In the genomic region with DNA sequence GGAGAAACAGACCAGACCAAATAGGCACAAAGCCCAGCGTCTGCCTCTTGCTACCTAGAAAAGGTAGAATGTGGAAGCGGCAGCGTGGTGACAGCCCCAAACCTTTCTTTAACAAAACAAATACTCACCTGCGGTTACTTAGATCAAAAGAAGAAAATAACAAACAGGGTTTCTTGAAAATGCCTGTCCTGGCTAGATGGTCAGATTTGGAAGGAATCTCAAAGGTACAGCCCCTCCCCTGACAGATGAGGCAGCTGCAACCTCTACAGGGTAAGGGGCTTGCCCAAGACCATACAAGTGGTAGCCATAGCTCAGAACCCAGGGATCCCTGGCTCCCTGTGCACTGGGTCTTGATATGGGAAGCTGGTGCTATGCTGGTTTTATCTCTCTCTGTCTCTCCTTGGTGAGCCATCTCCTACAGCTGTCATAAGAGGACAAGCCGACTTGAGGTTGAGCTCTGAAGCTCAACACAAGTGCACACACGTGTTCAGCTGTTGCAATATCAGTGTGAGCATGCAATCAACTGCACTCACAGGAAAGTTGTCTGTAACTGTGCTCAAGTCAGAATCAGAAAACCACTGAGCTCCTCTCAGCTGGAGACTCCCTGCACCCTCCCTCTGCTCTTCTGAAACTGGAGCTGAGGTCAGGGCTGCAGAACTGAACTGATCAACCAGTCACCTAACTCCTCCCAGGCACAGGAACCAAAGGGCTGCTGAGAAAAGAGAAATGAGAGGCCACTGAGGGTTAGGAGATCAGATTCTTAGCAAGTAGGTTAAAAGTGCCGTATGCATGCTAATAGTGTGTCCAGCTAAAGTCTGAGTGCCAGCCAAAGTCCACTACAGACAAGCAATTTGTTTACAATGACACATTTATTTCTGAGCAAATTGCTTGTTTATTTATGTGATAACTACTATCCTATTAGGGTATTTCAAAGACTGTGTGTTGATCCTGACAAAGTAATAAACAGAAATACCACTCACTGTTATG, we compare ENCODE assay signal across 1 cellular context.
TF ChIP-seq lines count a peak whose summit lies in the region.

No MANE protein-coding gene starts in this region.

TF ChIP-seq in K562, 482 proteins besides CTCF, POLR2A, EP300 and RAD21 (continued from another document and continues in another):
- TF ChIP-seq HMGN3 (IDR thresholded peaks at IDR 0.05; ENCODE audit: borderline replicate concordance, extremely low read depth, insufficient read length, low read depth, low read length) = no peak
- TF ChIP-seq, protein P1, sequence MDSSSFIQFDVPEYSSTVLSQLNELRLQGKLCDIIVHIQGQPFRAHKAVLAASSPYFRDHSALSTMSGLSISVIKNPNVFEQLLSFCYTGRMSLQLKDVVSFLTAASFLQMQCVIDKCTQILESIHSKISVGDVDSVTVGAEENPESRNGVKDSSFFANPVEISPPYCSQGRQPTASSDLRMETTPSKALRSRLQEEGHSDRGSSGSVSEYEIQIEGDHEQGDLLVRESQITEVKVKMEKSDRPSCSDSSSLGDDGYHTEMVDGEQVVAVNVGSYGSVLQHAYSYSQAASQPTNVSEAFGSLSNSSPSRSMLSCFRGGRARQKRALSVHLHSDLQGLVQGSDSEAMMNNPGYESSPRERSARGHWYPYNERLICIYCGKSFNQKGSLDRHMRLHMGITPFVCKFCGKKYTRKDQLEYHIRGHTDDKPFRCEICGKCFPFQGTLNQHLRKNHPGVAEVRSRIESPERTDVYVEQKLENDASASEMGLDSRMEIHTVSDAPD (CRISPR knock-in tag; IDR thresholded peaks at IDR 0.05) = no peak
- TF ChIP-seq CBFA2T3 (IDR thresholded peaks at IDR 0.05) = 0 out of 2 replicates have a peak, but pooled peaks have one; percentile 21
- TF ChIP-seq NR2C2 (CRISPR knock-in tag; IDR thresholded peaks at IDR 0.05) = no peak
- peak; percentile 42; the same call in 1 of the 2 replicates for TF ChIP-seq NR2C2 (tag; IDR thresholded peaks at IDR 0.05)
- TF ChIP-seq TGIF2 (CRISPR knock-in tag; IDR thresholded peaks at IDR 0.05) = no peak
- TF ChIP-seq, protein P2, sequence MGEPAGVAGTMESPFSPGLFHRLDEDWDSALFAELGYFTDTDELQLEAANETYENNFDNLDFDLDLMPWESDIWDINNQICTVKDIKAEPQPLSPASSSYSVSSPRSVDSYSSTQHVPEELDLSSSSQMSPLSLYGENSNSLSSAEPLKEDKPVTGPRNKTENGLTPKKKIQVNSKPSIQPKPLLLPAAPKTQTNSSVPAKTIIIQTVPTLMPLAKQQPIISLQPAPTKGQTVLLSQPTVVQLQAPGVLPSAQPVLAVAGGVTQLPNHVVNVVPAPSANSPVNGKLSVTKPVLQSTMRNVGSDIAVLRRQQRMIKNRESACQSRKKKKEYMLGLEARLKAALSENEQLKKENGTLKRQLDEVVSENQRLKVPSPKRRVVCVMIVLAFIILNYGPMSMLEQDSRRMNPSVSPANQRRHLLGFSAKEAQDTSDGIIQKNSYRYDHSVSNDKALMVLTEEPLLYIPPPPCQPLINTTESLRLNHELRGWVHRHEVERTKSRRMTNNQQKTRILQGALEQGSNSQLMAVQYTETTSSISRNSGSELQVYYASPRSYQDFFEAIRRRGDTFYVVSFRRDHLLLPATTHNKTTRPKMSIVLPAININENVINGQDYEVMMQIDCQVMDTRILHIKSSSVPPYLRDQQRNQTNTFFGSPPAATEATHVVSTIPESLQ (CRISPR knock-in tag; IDR thresholded peaks at IDR 0.05) = no peak
- no peak for TF ChIP-seq ZNF133 (CRISPR knock-in tag; IDR thresholded peaks at IDR 0.05)
- TF ChIP-seq, protein P3, sequence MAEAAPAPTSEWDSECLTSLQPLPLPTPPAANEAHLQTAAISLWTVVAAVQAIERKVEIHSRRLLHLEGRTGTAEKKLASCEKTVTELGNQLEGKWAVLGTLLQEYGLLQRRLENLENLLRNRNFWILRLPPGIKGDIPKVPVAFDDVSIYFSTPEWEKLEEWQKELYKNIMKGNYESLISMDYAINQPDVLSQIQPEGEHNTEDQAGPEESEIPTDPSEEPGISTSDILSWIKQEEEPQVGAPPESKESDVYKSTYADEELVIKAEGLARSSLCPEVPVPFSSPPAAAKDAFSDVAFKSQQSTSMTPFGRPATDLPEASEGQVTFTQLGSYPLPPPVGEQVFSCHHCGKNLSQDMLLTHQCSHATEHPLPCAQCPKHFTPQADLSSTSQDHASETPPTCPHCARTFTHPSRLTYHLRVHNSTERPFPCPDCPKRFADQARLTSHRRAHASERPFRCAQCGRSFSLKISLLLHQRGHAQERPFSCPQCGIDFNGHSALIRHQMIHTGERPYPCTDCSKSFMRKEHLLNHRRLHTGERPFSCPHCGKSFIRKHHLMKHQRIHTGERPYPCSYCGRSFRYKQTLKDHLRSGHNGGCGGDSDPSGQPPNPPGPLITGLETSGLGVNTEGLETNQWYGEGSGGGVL (CRISPR knock-in tag; IDR thresholded peaks at IDR 0.05) = no peak
- TF ChIP-seq FIP1L1 (IDR thresholded peaks at IDR 0.05; ENCODE audit: low read depth, low read length, poor library complexity, severe bottlenecking) = no peak
- TF ChIP-seq CTBP1 (IDR thresholded peaks at IDR 0.05; ENCODE audit: borderline replicate concordance) = peak; percentile 68; the same call in 1 of the 2 replicates
- TF ChIP-seq, protein P4, sequence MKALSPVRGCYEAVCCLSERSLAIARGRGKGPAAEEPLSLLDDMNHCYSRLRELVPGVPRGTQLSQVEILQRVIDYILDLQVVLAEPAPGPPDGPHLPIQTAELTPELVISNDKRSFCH (CRISPR knock-in tag; IDR thresholded peaks at IDR 0.05) = no peak
- TF ChIP-seq, protein P4 (tag; IDR thresholded peaks at IDR 0.05) = no peak
- TF ChIP-seq SNRNP70 (optimal IDR thresholded peaks at IDR 0.05; ENCODE audit: low read depth, low read length) = no peak
- TF ChIP-seq, protein P5, sequence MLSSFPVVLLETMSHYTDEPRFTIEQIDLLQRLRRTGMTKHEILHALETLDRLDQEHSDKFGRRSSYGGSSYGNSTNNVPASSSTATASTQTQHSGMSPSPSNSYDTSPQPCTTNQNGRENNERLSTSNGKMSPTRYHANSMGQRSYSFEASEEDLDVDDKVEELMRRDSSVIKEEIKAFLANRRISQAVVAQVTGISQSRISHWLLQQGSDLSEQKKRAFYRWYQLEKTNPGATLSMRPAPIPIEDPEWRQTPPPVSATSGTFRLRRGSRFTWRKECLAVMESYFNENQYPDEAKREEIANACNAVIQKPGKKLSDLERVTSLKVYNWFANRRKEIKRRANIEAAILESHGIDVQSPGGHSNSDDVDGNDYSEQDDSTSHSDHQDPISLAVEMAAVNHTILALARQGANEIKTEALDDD (IDR thresholded peaks at IDR 0.05) = peak; percentile 87
- TF ChIP-seq CBX5 (IDR thresholded peaks at IDR 0.05; ENCODE audit: borderline replicate concordance, low read depth) = no peak
- TF ChIP-seq, protein P6, sequence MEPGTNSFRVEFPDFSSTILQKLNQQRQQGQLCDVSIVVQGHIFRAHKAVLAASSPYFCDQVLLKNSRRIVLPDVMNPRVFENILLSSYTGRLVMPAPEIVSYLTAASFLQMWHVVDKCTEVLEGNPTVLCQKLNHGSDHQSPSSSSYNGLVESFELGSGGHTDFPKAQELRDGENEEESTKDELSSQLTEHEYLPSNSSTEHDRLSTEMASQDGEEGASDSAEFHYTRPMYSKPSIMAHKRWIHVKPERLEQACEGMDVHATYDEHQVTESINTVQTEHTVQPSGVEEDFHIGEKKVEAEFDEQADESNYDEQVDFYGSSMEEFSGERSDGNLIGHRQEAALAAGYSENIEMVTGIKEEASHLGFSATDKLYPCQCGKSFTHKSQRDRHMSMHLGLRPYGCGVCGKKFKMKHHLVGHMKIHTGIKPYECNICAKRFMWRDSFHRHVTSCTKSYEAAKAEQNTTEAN (CRISPR knock-in tag; IDR thresholded peaks at IDR 0.05) = no peak
- TF ChIP-seq ZNF586 (CRISPR knock-in tag; conservative IDR thresholded peaks at IDR 0.05) = no peak
- no peak for TF ChIP-seq SRSF3 (IDR thresholded peaks at IDR 0.05; ENCODE audit: insufficient read depth, low read length)
- TF ChIP-seq, protein P7, sequence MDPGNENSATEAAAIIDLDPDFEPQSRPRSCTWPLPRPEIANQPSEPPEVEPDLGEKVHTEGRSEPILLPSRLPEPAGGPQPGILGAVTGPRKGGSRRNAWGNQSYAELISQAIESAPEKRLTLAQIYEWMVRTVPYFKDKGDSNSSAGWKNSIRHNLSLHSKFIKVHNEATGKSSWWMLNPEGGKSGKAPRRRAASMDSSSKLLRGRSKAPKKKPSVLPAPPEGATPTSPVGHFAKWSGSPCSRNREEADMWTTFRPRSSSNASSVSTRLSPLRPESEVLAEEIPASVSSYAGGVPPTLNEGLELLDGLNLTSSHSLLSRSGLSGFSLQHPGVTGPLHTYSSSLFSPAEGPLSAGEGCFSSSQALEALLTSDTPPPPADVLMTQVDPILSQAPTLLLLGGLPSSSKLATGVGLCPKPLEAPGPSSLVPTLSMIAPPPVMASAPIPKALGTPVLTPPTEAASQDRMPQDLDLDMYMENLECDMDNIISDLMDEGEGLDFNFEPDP (CRISPR knock-in tag; IDR thresholded peaks at IDR 0.05) = no peak
- no peak for TF ChIP-seq SAP30 (IDR thresholded peaks at IDR 0.05; ENCODE audit: borderline replicate concordance, insufficient read depth, low read depth, low read length, poor library complexity, severe bottlenecking)
- TF ChIP-seq, protein P8, sequence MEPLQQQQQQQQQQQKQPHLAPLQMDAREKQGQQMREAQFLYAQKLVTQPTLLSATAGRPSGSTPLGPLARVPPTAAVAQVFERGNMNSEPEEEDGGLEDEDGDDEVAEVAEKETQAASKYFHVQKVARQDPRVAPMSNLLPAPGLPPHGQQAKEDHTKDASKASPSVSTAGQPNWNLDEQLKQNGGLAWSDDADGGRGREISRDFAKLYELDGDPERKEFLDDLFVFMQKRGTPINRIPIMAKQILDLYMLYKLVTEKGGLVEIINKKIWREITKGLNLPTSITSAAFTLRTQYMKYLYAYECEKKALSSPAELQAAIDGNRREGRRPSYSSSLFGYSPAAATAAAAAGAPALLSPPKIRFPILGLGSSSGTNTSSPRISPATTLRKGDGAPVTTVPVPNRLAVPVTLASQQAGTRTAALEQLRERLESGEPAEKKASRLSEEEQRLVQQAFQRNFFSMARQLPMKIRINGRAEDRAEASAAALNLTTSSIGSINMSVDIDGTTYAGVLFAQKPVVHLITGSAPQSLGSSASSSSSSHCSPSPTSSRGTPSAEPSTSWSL (CRISPR knock-in tag; IDR thresholded peaks at IDR 0.05; ENCODE audit: borderline replicate concordance) = no peak
- no peak for TF ChIP-seq ZNF551 (CRISPR knock-in tag; IDR thresholded peaks at IDR 0.05)
- no peak for TF ChIP-seq BRF1 (IDR thresholded peaks at IDR 0.05; ENCODE audit: borderline replicate concordance, extremely low read depth, insufficient read length)
- TF ChIP-seq TAF1 (IDR thresholded peaks at IDR 0.05; ENCODE audit: control insufficient read depth, extremely low read depth, insufficient read depth, low read length, severe bottlenecking) = peak; percentile 30
- TF ChIP-seq GTF2A2 (tag; IDR thresholded peaks at IDR 0.05) = no peak
- TF ChIP-seq NCOA1 (IDR thresholded peaks at IDR 0.05; ENCODE audit: low read depth) = no peak
- TF ChIP-seq ZC3H4 (CRISPR knock-in tag; IDR thresholded peaks at IDR 0.05; ENCODE audit: borderline replicate concordance) = no peak
- no peak for TF ChIP-seq STAT5B (CRISPR knock-in tag; IDR thresholded peaks at IDR 0.05)
- peak; percentile 33 for TF ChIP-seq NEUROD1 (IDR thresholded peaks at IDR 0.05; ENCODE audit: borderline replicate concordance, low read depth, low read length, partially characterized antibody)
- no peak for TF ChIP-seq HMG20A (CRISPR knock-in tag; conservative IDR thresholded peaks at IDR 0.05)
- TF ChIP-seq SOX6 (IDR thresholded peaks at IDR 0.05) = peak; percentile 59
- no peak for TF ChIP-seq POLR2B (IDR thresholded peaks at IDR 0.05; ENCODE audit: low read depth, partially characterized antibody)
- TF ChIP-seq, protein P9, sequence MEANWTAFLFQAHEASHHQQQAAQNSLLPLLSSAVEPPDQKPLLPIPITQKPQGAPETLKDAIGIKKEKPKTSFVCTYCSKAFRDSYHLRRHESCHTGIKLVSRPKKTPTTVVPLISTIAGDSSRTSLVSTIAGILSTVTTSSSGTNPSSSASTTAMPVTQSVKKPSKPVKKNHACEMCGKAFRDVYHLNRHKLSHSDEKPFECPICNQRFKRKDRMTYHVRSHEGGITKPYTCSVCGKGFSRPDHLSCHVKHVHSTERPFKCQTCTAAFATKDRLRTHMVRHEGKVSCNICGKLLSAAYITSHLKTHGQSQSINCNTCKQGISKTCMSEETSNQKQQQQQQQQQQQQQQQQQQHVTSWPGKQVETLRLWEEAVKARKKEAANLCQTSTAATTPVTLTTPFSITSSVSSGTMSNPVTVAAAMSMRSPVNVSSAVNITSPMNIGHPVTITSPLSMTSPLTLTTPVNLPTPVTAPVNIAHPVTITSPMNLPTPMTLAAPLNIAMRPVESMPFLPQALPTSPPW (CRISPR knock-in tag; IDR thresholded peaks at IDR 0.05) = peak; percentile 46
- TF ChIP-seq, protein P10, sequence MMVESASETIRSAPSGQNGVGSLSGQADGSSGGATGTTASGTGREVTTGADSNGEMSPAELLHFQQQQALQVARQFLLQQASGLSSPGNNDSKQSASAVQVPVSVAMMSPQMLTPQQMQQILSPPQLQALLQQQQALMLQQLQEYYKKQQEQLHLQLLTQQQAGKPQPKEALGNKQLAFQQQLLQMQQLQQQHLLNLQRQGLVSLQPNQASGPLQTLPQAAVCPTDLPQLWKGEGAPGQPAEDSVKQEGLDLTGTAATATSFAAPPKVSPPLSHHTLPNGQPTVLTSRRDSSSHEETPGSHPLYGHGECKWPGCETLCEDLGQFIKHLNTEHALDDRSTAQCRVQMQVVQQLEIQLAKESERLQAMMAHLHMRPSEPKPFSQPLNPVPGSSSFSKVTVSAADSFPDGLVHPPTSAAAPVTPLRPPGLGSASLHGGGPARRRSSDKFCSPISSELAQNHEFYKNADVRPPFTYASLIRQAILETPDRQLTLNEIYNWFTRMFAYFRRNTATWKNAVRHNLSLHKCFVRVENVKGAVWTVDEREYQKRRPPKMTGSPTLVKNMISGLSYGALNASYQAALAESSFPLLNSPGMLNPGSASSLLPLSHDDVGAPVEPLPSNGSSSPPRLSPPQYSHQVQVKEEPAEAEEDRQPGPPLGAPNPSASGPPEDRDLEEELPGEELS (CRISPR knock-in tag; IDR thresholded peaks at IDR 0.05; ENCODE audit: borderline replicate concordance) = no peak
- no peak for TF ChIP-seq ILF3 (IDR thresholded peaks at IDR 0.05; ENCODE audit: borderline replicate concordance)
- 0 out of 2 replicates have a peak, but pooled peaks have one; percentile 60 for TF ChIP-seq LEF1 (IDR thresholded peaks at IDR 0.05)
- no peak for TF ChIP-seq PHB2 (IDR thresholded peaks at IDR 0.05; ENCODE audit: low read depth)
- no peak for TF ChIP-seq ILK (tag; IDR thresholded peaks at IDR 0.05; ENCODE audit: borderline replicate concordance, low read depth)
- no peak for TF ChIP-seq RBM14 (IDR thresholded peaks at IDR 0.05; ENCODE audit: borderline replicate concordance, insufficient read depth, low read depth, low read length)
- TF ChIP-seq FOXK2 (conservative IDR thresholded peaks at IDR 0.05 in 1 of 2, IDR thresholded peaks at IDR 0.05 in 1 of 2; ENCODE audit: low read depth in 2 of 2) = peak; percentile 41 to 65; a peak in 2 of 4 replicates
- TF ChIP-seq SP2 (IDR thresholded peaks at IDR 0.05; ENCODE audit: extremely low read depth, low read depth, low read length, poor library complexity, severe bottlenecking) = no peak
- no peak for TF ChIP-seq ZNF165 (CRISPR knock-in tag; IDR thresholded peaks at IDR 0.05; ENCODE audit: borderline replicate concordance)
- TF ChIP-seq, protein P11, sequence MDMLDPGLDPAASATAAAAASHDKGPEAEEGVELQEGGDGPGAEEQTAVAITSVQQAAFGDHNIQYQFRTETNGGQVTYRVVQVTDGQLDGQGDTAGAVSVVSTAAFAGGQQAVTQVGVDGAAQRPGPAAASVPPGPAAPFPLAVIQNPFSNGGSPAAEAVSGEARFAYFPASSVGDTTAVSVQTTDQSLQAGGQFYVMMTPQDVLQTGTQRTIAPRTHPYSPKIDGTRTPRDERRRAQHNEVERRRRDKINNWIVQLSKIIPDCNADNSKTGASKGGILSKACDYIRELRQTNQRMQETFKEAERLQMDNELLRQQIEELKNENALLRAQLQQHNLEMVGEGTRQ (CRISPR knock-in tag; IDR thresholded peaks at IDR 0.05) = no peak
